8 cellular contexts compared by ENCODE assay signal in the genomic region with DNA sequence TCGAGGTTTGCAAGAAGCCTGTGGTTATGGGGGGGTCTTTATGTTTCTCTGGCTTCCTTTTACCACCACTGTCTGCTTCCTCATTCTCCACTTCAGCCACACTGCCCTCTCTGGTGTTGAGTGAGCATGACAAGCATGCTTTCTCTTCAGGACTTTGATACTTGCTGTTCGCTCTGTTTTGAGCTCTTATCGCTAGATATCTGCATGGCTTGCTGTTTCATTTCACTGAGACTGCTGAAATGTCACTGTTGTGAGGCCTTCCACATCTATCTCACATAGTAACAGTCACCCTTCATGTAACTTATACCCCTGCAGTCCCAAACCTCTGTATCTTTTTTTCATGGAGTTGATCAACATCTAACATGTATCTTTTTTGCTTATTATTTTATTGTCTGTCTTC. TPM values are rescaled to one million over a fixed set of nuclear protein-coding genes. Genes with fewer than 3 reads are reported as not detected.
A peak's percentile ranks its signal among the peaks of the same experiment; 100 is the strongest.
DNase-seq lines count a peak whose midpoint lies in the region; ATAC-seq, FAIRE-seq and TF ChIP-seq lines count a peak whose summit lies in the region.

No MANE protein-coding gene starts in this region.

- intact Hi-C loops in Caco-2 (cut with micrococcal nuclease; ENCODE audit: unreplicated experiment): loop anchor here (1.0 to 5.0 kb wide), 9 partner anchors 53 to 193 kb away; partner anchors contain the start of genes FZD4 and TMEM135

- H3K36me3 Mint-ChIP-seq in Caco-2 (ENCODE audit: insufficient read depth, unreplicated experiment): peaks cover 41% of the 10 kb centered on the region
- H3K36me3 Mint-ChIP-seq in activated naive CD8-positive, alpha-beta T cell treated with anti-CD3 and anti-CD28 coated beads, Interleukin-2, amount 50 U/mL, for 24 hours (ENCODE audit: low read depth): peaks cover 28% of the 10 kb centered on the region

- no peaks in the 10 kb centered on the region for H3F3A ChIP-seq in OCI-LY1 (ENCODE audit: insufficient read depth, low read length)

- FAIRE-seq in RCC 7860 (lab: Jason Lieb, UNC): no peak

- peak; percentile 96 to 98 for TF ChIP-seq CTCF in Caco-2 (IDR thresholded peaks at IDR 0.05; ENCODE audit: insufficient read depth in 1 of 2, low read depth in 1 of 2, low read length in 1 of 2, severe bottlenecking in 1 of 2, unreplicated experiment in 1 of 2)
- peak; percentile 77 for TF ChIP-seq CTCF in OCI-LY1 (IDR thresholded peaks at IDR 0.05; ENCODE audit: low read length)

- POLR2A ChIA-PET in Caco-2 (lab: Charles Lee): interaction anchor here (1.2 kb wide), 1 partner anchor 60 kb away, joined by 9 read pairs; the partner anchor contains the start of gene TMEM135

- no peak overlapping the region for H2AFZ ChIP-seq in OCI-LY1 (ENCODE audit: low read length)

- no peak overlapping the region for H3K27ac ChIP-seq in OCI-LY1 (ENCODE audit: low read depth, low read length, poor library complexity, severe bottlenecking)

- no peaks in the 10 kb centered on the region for H3K27me3 ChIP-seq in Caco-2 (replicated peaks; ENCODE audit: control insufficient read depth, insufficient read depth, low read length)
- no peaks in the 10 kb centered on the region for H3K27me3 ChIP-seq in OCI-LY1 (ENCODE audit: insufficient read depth, low read length)

- H3K9me2 ChIP-seq in OCI-LY1 (ENCODE audit: low read depth, low read length): no peaks in the 10 kb centered on the region

- H3K36me3 ChIP-seq in Caco-2 (ENCODE audit: control insufficient read depth, insufficient read depth, low read length) (no peaks in the 10 kb centered on the region), OCI-LY1 (ENCODE audit: insufficient read depth, low read length) (peaks cover 11% of the 10 kb centered on the region)

- DNase-seq in Caco-2: peak; percentile 87
- peak; percentile 17 for DNase-seq in activated naive CD8-positive, alpha-beta T cell treated with anti-CD3 and anti-CD28 coated beads, Interleukin-2, amount 50 U/mL, for 24 hours
- DNase-seq in iPS-NIHi11 (ENCODE audit: low spot score): peak; percentile 72
- DNase-seq in stimulated activated CD4-positive, alpha-beta T cell treated with anti-CD3 and anti-CD28 coated beads, Interleukin-2, amount 100 ng/mL, for 48 hours: peak; percentile 7 to 14
- no peak for DNase-seq in RCC 7860 (ENCODE audit: low spot score)

- H3K4me1 Mint-ChIP-seq in Caco-2 (ENCODE audit: low read depth, unreplicated experiment): peaks cover 10% of the 10 kb centered on the region
- H3K4me1 Mint-ChIP-seq in activated naive CD8-positive, alpha-beta T cell treated with anti-CD3 and anti-CD28 coated beads, Interleukin-2, amount 50 U/mL, for 24 hours: peaks cover 6% of the 10 kb centered on the region

- peaks cover 8% of the 10 kb centered on the region for H3K9me3 Mint-ChIP-seq in Caco-2 (ENCODE audit: unreplicated experiment)
- peaks cover 10% of the 10 kb centered on the region for H3K9me3 Mint-ChIP-seq in activated naive CD8-positive, alpha-beta T cell treated with anti-CD3 and anti-CD28 coated beads, Interleukin-2, amount 50 U/mL, for 24 hours

- H3K4me3 Mint-ChIP-seq in Caco-2 (ENCODE audit: unreplicated experiment): no peak overlapping the region
- no peak overlapping the region for H3K4me3 Mint-ChIP-seq in activated naive CD8-positive, alpha-beta T cell treated with anti-CD3 and anti-CD28 coated beads, Interleukin-2, amount 50 U/mL, for 24 hours

- H3K4me1 ChIP-seq in Caco-2 (peaks cover 12% of the 10 kb centered on the region), OCI-LY1 (ENCODE audit: insufficient read depth, low read length, severe bottlenecking) (peaks cover 3% of the 10 kb centered on the region)

- CTCF ChIA-PET in Caco-2 (lab: Charles Lee): interaction anchor here (0.5 to 1.8 kb wide), 35 partner anchors 9 to 802 kb away, joined by 3 to 33 read pairs (median 5); partner anchors contain the start of genes FZD4 and TMEM135

- ATAC-seq in GM18909 (IDR thresholded peaks at IDR 0.05; ENCODE audit: poor library complexity, unreplicated experiment) (peak; percentile 95), HG03139 (IDR thresholded peaks at IDR 0.05; ENCODE audit: unreplicated experiment) (peak; percentile 92)
- ATAC-seq in activated naive CD8-positive, alpha-beta T cell treated with anti-CD3 and anti-CD28 coated beads, Interleukin-2, amount 50 U/mL, for 24 hours: peak; percentile 61

- peaks cover 3% of the 10 kb centered on the region; the same call in 1 of the 2 replicates for H3K9me3 ChIP-seq in Caco-2
- H3K9me3 ChIP-seq in OCI-LY1 (ENCODE audit: low read length): peaks cover under 1% of the 10 kb centered on the region; the same call in 1 of the 2 replicates

- no peaks in the 10 kb centered on the region for H3K27me3 Mint-ChIP-seq in Caco-2 (ENCODE audit: insufficient read depth, unreplicated experiment)
- no peaks in the 10 kb centered on the region for H3K27me3 Mint-ChIP-seq in activated naive CD8-positive, alpha-beta T cell treated with anti-CD3 and anti-CD28 coated beads, Interleukin-2, amount 50 U/mL, for 24 hours

- no peaks in the 10 kb centered on the region for H4K20me1 ChIP-seq in OCI-LY1 (ENCODE audit: insufficient read depth, low read length)

- no peak overlapping the region for H3K9ac ChIP-seq in OCI-LY1 (ENCODE audit: low read length)

- peak overlapping the region; percentile 26 for H3K27ac Mint-ChIP-seq in Caco-2 (ENCODE audit: unreplicated experiment)
- H3K27ac Mint-ChIP-seq in activated naive CD8-positive, alpha-beta T cell treated with anti-CD3 and anti-CD28 coated beads, Interleukin-2, amount 50 U/mL, for 24 hours: no peak overlapping the region

- no peak overlapping the region for H3K4me2 ChIP-seq in OCI-LY1 (ENCODE audit: low read length)

- no TSS peak for BruUV-seq in Caco-2 (replicated peaks; lab: Mats Ljungman, UMichigan)

- no peaks in the 10 kb centered on the region for H3K79me2 ChIP-seq in OCI-LY1 (ENCODE audit: insufficient read depth, low read length)

- H3K4me3 ChIP-seq in Caco-2 (ENCODE audit: low read depth, low read length) (no peak overlapping the region), OCI-LY1 (ENCODE audit: low read depth, low read length, poor library complexity, severe bottlenecking) (no peak overlapping the region)

RNA-seq across cellular contexts. Expression of gene TMEM135, which starts 59.8 kb away (rescaled TPM):
- total RNA-seq in Caco-2 (2022): 88.6 and 95.2 TPM in 2 replicates
